In the genomic region with DNA sequence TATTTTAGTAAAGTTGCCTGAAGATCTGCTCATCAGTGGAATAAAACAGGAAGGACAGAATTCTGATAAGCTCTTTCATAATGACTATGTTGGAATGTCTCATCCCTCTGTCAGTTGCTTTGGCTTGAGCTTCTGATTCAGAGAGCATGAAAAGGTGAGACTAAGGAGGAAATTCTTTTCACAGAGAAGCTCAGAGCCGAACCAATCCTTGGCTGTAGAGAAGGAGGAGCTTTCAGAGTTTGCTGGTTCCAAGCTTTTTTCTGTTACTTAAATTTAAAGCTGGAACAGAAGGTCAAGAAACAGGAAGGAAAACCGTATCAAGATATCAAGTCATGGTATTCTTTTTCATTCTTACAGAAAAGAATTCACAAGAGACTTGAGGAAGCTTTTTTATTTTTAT, we compare ENCODE assay signal across 16 cellular contexts. TPM values are rescaled to one million over a fixed set of nuclear protein-coding genes. Genes with fewer than 3 reads are reported as not detected.
DNase-seq lines count a peak whose midpoint lies in the region; TF ChIP-seq lines count a peak whose summit lies in the region.
"Had no signal": no experiment of that assay in that cellular context is flagged by ENCODE, and none has a peak within 500 bp of the region (broad histone marks: within the 10 kb centered on the region; RNA-seq: fewer than 3 reads in every experiment).

No MANE protein-coding gene starts in this region.

- peaks cover 13% of the 10 kb centered on the region for H3K27me3 Mint-ChIP-seq in mesothelial cell of epicardium (ENCODE audit: low read depth)

- no peak overlapping the region for H3K4me3 Mint-ChIP-seq in mesothelial cell of epicardium
- H3K4me3 Mint-ChIP-seq: activated CD8-positive, alpha-beta memory T cell treated with anti-CD3 and anti-CD28 coated beads, Interleukin-2, amount 10 ng/mL, durations not matched to agents 7 days and 5 days; activated naive CD8-positive, alpha-beta T cell; CD4-positive, alpha-beta memory T cell; natural killer cell treated with Interleukin-12 subunit alpha and Interleukin-12 subunit beta and Interleukin-15 and Interleukin-18, amount 100 ng/mL, for 72 hours had no signal

- CTCF ChIA-PET in mammary epithelial cell (lab: Charles Lee; ENCODE audit: low non-redundant PET), result interaction anchor here (0.5 to 1.0 kb wide), 3 partner anchors 56 to 97 kb away, joined by 3 to 8 read pairs (median 3); no protein-coding TSS in a partner anchor

- peak overlapping the region; percentile 3 for H3K27ac Mint-ChIP-seq in mesothelial cell of epicardium
- H3K27ac Mint-ChIP-seq: activated CD8-positive, alpha-beta memory T cell treated with anti-CD3 and anti-CD28 coated beads, Interleukin-2, amount 10 ng/mL, durations not matched to agents 7 days and 5 days; activated naive CD8-positive, alpha-beta T cell; CD4-positive, alpha-beta memory T cell had no signal

- H3K27me3 ChIP-seq in Loucy (ENCODE audit: insufficient read depth, low read length, poor library complexity, severe bottlenecking) (no peaks in the 10 kb centered on the region), mammary epithelial cell (ENCODE audit: insufficient read depth, low read length) (no peaks in the 10 kb centered on the region), esophagus muscularis mucosa (no peaks in the 10 kb centered on the region)
- H3K27me3 ChIP-seq: gastrocnemius medialis, sigmoid colon had no signal

- H3K79me2 ChIP-seq in Loucy (ENCODE audit: insufficient read depth, low read length), result no peaks in the 10 kb centered on the region
- no peaks in the 10 kb centered on the region for H3K79me2 ChIP-seq in mammary epithelial cell (ENCODE audit: insufficient read depth, low read length)

- peak overlapping the region; percentile 51; the same call in 1 of the 2 replicates for H2AFZ ChIP-seq in Loucy (ENCODE audit: low read length)
- H2AFZ ChIP-seq in mammary epithelial cell (ENCODE audit: low read depth, low read length), result no peak overlapping the region

- no peaks in the 10 kb centered on the region for H3K9me2 ChIP-seq in Loucy (replicated peaks; ENCODE audit: low read depth, low read length)

- H3K9ac ChIP-seq in Loucy (ENCODE audit: low read depth, low read length, poor library complexity, severe bottlenecking) (no peak overlapping the region), mammary epithelial cell (ENCODE audit: insufficient read depth, low read length) (no peak overlapping the region)

- dilution Hi-C loops in mammary epithelial cell (cut with HindIII; ENCODE audit: low sequenced_read_pairs), result no loop called here

- intact Hi-C loops in mammary epithelial cell (cut with micrococcal nuclease), result no loop called here
- intact Hi-C loops in esophagus muscularis mucosa (cut with DNase I), result no loop called here

- no peaks in the 10 kb centered on the region for H3K9me3 Mint-ChIP-seq in mesothelial cell of epicardium
- H3K9me3 Mint-ChIP-seq: CD4-positive, alpha-beta memory T cell; natural killer cell treated with Interleukin-12 subunit alpha and Interleukin-12 subunit beta and Interleukin-15 and Interleukin-18, amount 100 ng/mL, for 72 hours had no signal

- in situ Hi-C loops in mammary epithelial cell (cut with MboI; ENCODE audit: low sequenced_read_pairs in 2 of 2), result loop anchor here (5.0 to 25.0 kb wide), 2 partner anchors 54 to 294 kb away; no protein-coding TSS in a partner anchor

- DNase-seq in EH (ENCODE audit: low read depth) (peak; percentile 71), mammary epithelial cell (peak; percentile 53), mesothelial cell of epicardium (ENCODE audit: low spot score in 2 of 2, unreplicated experiment in 2 of 2) (no peak), NCI-H146 treated with DMSO at 0.1 percent for 48 hours (lab: John Stamatoyannopoulos, UW; ENCODE audit: unreplicated experiment) (no peak), SHP77 treated with DMSO at 0.1 percent for 48 hours (lab: John Stamatoyannopoulos, UW) (no peak), esophagus muscularis mucosa (ENCODE audit: extremely low spot score) (no peak)
- DNase-seq: activated CD8-positive, alpha-beta memory T cell treated with anti-CD3 and anti-CD28 coated beads, Interleukin-2, amount 10 ng/mL, durations not matched to agents 7 days and 5 days; CD4-positive, alpha-beta memory T cell; gastrocnemius medialis; NCI-H1105 treated with DMSO at 0.1 percent for 48 hours; NCI-H524 treated with DMSO at 0.1 percent for 48 hours; sigmoid colon; substantia nigra had no signal

- 77% methylated on average over 2 of the region's 2 CpGs for WGBS in mammary epithelial cell (ENCODE audit: low coverage, missing lambda C conversion rate)
- WGBS in esophagus muscularis mucosa, result 47% methylated on average over 2 of the region's 2 CpGs

- BruUV-seq in mammary epithelial cell (replicated peaks; lab: Mats Ljungman, UMichigan), result no TSS peak

- H3K4me2 ChIP-seq in Loucy (ENCODE audit: low read depth, low read length, poor library complexity, severe bottlenecking) (no peak overlapping the region), mammary epithelial cell (ENCODE audit: insufficient read depth, low read depth, low read length) (no peak overlapping the region)

- peaks cover 14% of the 10 kb centered on the region for H3K4me1 Mint-ChIP-seq in mesothelial cell of epicardium

- H4K20me1 ChIP-seq in Loucy (ENCODE audit: insufficient read depth, low read length, poor library complexity, severe bottlenecking), result no peaks in the 10 kb centered on the region
- no peaks in the 10 kb centered on the region for H4K20me1 ChIP-seq in mammary epithelial cell (ENCODE audit: insufficient read depth, low read length)

- peak overlapping the region; percentile 33 for H3K27ac ChIP-seq in mammary epithelial cell (ENCODE audit: insufficient read depth, low read depth, low read length)
- H3K27ac ChIP-seq in esophagus muscularis mucosa (replicated peaks in 1 of 4), result peak overlapping the region in 2 of 4 donors; percentile 9 to 33
- H3K27ac ChIP-seq: gastrocnemius medialis, sigmoid colon had no signal

- H3K9me3 ChIP-seq in Loucy (ENCODE audit: insufficient read depth, low read depth, low read length), result no peaks in the 10 kb centered on the region
- H3K9me3 ChIP-seq in mammary epithelial cell (replicated peaks; ENCODE audit: insufficient read depth, low read length), result no peaks in the 10 kb centered on the region
- H3K9me3 ChIP-seq in esophagus muscularis mucosa, result no peaks in the 10 kb centered on the region
- H3K9me3 ChIP-seq: gastrocnemius medialis, sigmoid colon had no signal

- TF ChIP-seq POLR2A in esophagus muscularis mucosa (IDR thresholded peaks at IDR 0.05; ENCODE audit: low read depth), result no peak

- H3K36me3 Mint-ChIP-seq in mesothelial cell of epicardium, result no peaks in the 10 kb centered on the region
- H3K36me3 Mint-ChIP-seq: activated CD8-positive, alpha-beta memory T cell treated with anti-CD3 and anti-CD28 coated beads, Interleukin-2, amount 10 ng/mL, durations not matched to agents 7 days and 5 days; activated naive CD8-positive, alpha-beta T cell; CD4-positive, alpha-beta memory T cell; natural killer cell treated with Interleukin-12 subunit alpha and Interleukin-12 subunit beta and Interleukin-15 and Interleukin-18, amount 100 ng/mL, for 72 hours had no signal

- TF ChIP-seq CTCF in Loucy (conservative IDR thresholded peaks at IDR 0.05; ENCODE audit: low read length) (no peak), mammary epithelial cell (conservative IDR thresholded peaks at IDR 0.05 in 1 of 2, IDR thresholded peaks at IDR 0.05 in 1 of 2; ENCODE audit: extremely low read depth in 1 of 2, insufficient read depth in 1 of 2, low read depth in 1 of 2, low read length in 2 of 2) (no peak), mesothelial cell of epicardium (IDR thresholded peaks at IDR 0.05; ENCODE audit: unreplicated experiment) (no peak), esophagus muscularis mucosa (IDR thresholded peaks at IDR 0.05) (no peak)

- H3F3A ChIP-seq in Loucy (ENCODE audit: low read depth), result no peaks in the 10 kb centered on the region

- no peak for TF ChIP-seq EP300 in esophagus muscularis mucosa (IDR thresholded peaks at IDR 0.05)

- H3K36me3 ChIP-seq in Loucy (ENCODE audit: insufficient read depth, low read length) (no peaks in the 10 kb centered on the region), mammary epithelial cell (ENCODE audit: insufficient read depth, low read length) (no peaks in the 10 kb centered on the region), esophagus muscularis mucosa (no peaks in the 10 kb centered on the region)
- H3K36me3 ChIP-seq: gastrocnemius medialis, sigmoid colon had no signal

- H3K4me1 ChIP-seq in Loucy (ENCODE audit: insufficient read depth, low read length, poor library complexity, severe bottlenecking), result peaks cover 2% of the 10 kb centered on the region
- H3K4me1 ChIP-seq in mammary epithelial cell (ENCODE audit: insufficient read depth, low read length), result no peaks in the 10 kb centered on the region
- peaks cover 19 to 42% (median 30%) of the 10 kb centered on the region in 4 donors for H3K4me1 ChIP-seq in esophagus muscularis mucosa
- H3K4me1 ChIP-seq: gastrocnemius medialis had no signal

- H3K4me3 ChIP-seq in Loucy (ENCODE audit: low read length, poor library complexity, severe bottlenecking) (no peak overlapping the region), mammary epithelial cell (replicated peaks in 1 of 3; ENCODE audit: insufficient read depth in 1 of 3, low read depth in 2 of 3, low read length in 3 of 3) (no peak overlapping the region), esophagus muscularis mucosa (no peak overlapping the region)
- H3K4me3 ChIP-seq: gastrocnemius medialis, sigmoid colon had no signal

RNA-seq across cellular contexts. Expression of a gene that starts 24.0 kb away (rescaled TPM):
- total RNA-seq in mammary epithelial cell (10 to 100 TPM; 16.2 to 26.8 TPM), mesothelial cell of epicardium (11.7 to 13.5 TPM (median 12.7 TPM) in 3 replicates), esophagus muscularis mucosa (under 1 TPM; 0.42 to 0.99 (median 0.63) TPM)
- polyA plus RNA-seq in mammary epithelial cell, result 43.3 TPM
- 56.6 TPM for polyA minus RNA-seq in mammary epithelial cell

RNA-seq across cellular contexts. Expression of a gene that starts 38.3 kb away (rescaled TPM):
- 100 to 1,000 TPM; 203 to 205 TPM for total RNA-seq in mammary epithelial cell
- 209 TPM for polyA plus RNA-seq in mammary epithelial cell
- 82.4 TPM for polyA minus RNA-seq in mammary epithelial cell
- 62.8 to 65.5 TPM (median 65.2 TPM) in 3 replicates for total RNA-seq in mesothelial cell of epicardium
- 100 to 1,000 TPM; 123 to 172 (median 152) TPM for total RNA-seq in esophagus muscularis mucosa

RNA-seq across cellular contexts. Expression of a gene that starts 45.2 kb away (rescaled TPM):
- total RNA-seq in mammary epithelial cell (10 to 100 TPM; 21.5 to 37.2 TPM), mesothelial cell of epicardium (23.3 to 24.5 TPM (median 23.6 TPM) in 3 replicates), esophagus muscularis mucosa (10 to 100 TPM; 18.7 to 56.0 (median 39.9) TPM)
- polyA plus RNA-seq in mammary epithelial cell, result 14.4 TPM
- polyA minus RNA-seq in mammary epithelial cell, result 24.0 TPM

Comparison
In these comparisons a context has a peak if more than half of its experiments do, and no peak if none do; other contexts are left out.
1. DNase-seq: peak in EH (single experiment) and mammary epithelial cell (single experiment); none in mesothelial cell of epicardium (0 of 2), NCI-H146 treated with DMSO at 0.1 percent for 48 hours (single experiment), SHP77 treated with DMSO at 0.1 percent for 48 hours (single experiment) and esophagus muscularis mucosa (single experiment).